Comparison of ENCODE assay signal across 14 cellular contexts in the genomic region with DNA sequence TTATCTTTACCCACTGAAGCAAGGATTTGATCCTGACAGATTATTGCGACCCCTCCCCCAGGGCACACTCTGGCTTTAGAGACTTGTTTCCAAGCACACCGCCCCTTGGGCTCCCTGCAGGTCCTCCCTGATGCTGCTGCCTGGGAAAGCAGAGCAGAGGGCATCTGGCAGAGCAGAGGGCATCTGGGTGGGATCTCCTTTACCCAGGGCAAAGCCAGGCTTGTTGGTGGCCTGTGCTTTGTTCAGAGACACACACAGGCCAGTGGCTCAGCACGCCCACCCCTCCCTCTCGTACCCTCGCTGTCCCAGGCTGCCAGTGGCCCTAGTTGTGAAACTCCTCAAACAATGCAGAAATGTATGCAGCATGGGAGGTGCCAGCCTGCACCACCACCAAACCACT. TPM values are rescaled to one million over a fixed set of nuclear protein-coding genes. Genes with fewer than 3 reads are reported as not detected.
A peak's percentile ranks its signal among the peaks of the same experiment; 100 is the strongest.
DNase-seq lines count a peak whose midpoint lies in the region; ATAC-seq and TF ChIP-seq lines count a peak whose summit lies in the region.
"Had no signal": no experiment of that assay in that cellular context is flagged by ENCODE, and none has a peak within 500 bp of the region (broad histone marks: within the 10 kb centered on the region; RNA-seq: fewer than 3 reads in every experiment).

No MANE protein-coding gene starts in this region.

- peaks cover 12% of the 10 kb centered on the region for H3K36me3 Mint-ChIP-seq in activated naive CD8-positive, alpha-beta T cell treated with anti-CD3 and anti-CD28 coated beads, Interleukin-2, amount 50 U/mL, for 24 hours (ENCODE audit: low read depth)
- H3K36me3 Mint-ChIP-seq: mesothelial cell of epicardium had no signal

- H3K18ac ChIP-seq in trophoblast cell (ENCODE audit: low read length): peak overlapping the region; percentile 42

- peaks cover 73% of the 10 kb centered on the region for H4K20me1 ChIP-seq in SK-N-SH (ENCODE audit: insufficient read depth)

- H3K4me3 Mint-ChIP-seq in activated naive CD8-positive, alpha-beta T cell treated with anti-CD3 and anti-CD28 coated beads, Interleukin-2, amount 50 U/mL, for 24 hours: peak overlapping the region; percentile 64
- H3K4me3 Mint-ChIP-seq: mesothelial cell of epicardium had no signal

- H3K4me1 ChIP-seq in SK-N-SH (ENCODE audit: control insufficient read depth in 1 of 2, insufficient read depth in 2 of 2, low read depth in 1 of 2, low read length in 1 of 2): peaks cover 0 to 64% of the 10 kb centered on the region in 2 experiments; a peak in 1 of 4 replicates
- peaks cover 21 to 22% of the 10 kb centered on the region in 2 experiments for H3K4me1 ChIP-seq in trophoblast cell (ENCODE audit: control insufficient read depth in 1 of 2, insufficient read depth in 2 of 2, low read length in 2 of 2)

- no peak overlapping the region for H4K8ac ChIP-seq in trophoblast cell (ENCODE audit: low read depth, low read length)

- H3K4ac ChIP-seq in trophoblast cell (ENCODE audit: low read depth, low read length): peak overlapping the region; percentile 74

- no peak overlapping the region for H2AK5ac ChIP-seq in trophoblast cell (ENCODE audit: low read length)

- no peak overlapping the region for H2BK120ac ChIP-seq in trophoblast cell (ENCODE audit: insufficient read depth, low read length, poor library complexity)

- peaks cover 15% of the 10 kb centered on the region for H3K79me1 ChIP-seq in trophoblast cell (ENCODE audit: low read length)

- H3K27me3 ChIP-seq in SK-N-SH (ENCODE audit: insufficient read depth) (no peaks in the 10 kb centered on the region), trophoblast cell (ENCODE audit: insufficient read depth, low read length) (no peaks in the 10 kb centered on the region)
- H3K27me3 ChIP-seq: esophagus squamous epithelium had no signal

- H3K9me3 ChIP-seq in SK-N-SH: no peaks in the 10 kb centered on the region
- H3K9me3 ChIP-seq in KOPT-K1 (ENCODE audit: insufficient read depth, low read length, poor library complexity, severe bottlenecking): no peaks in the 10 kb centered on the region
- H3K9me3 ChIP-seq in trophoblast cell (ENCODE audit: insufficient read depth, low read depth, low read length): peaks cover 2% of the 10 kb centered on the region
- H3K9me3 ChIP-seq: esophagus squamous epithelium had no signal

- CTCF ChIA-PET in SK-N-SH (lab: Yijun Ruan, JAX): no interaction called here

- H3K9me2 ChIP-seq in SK-N-SH: no peaks in the 10 kb centered on the region

- H4K91ac ChIP-seq in trophoblast cell (ENCODE audit: low read depth, low read length): no peak overlapping the region

- H3K4me2 ChIP-seq in SK-N-SH (no peak overlapping the region), trophoblast cell (ENCODE audit: low read length) (no peak overlapping the region)

- no peak overlapping the region for H2AFZ ChIP-seq in SK-N-SH (ENCODE audit: low read depth)
- peak overlapping the region; percentile 57 for H2AFZ ChIP-seq in trophoblast cell (ENCODE audit: insufficient read depth, low read length, poor library complexity)

- no peak overlapping the region for H2BK5ac ChIP-seq in trophoblast cell (ENCODE audit: low read depth, low read length, poor library complexity)

- H3K79me2 ChIP-seq in SK-N-SH (ENCODE audit: insufficient read depth): peaks cover 69% of the 10 kb centered on the region
- H3K79me2 ChIP-seq in trophoblast cell (ENCODE audit: control insufficient read depth, insufficient read depth, low read length, poor library complexity): peaks cover 42% of the 10 kb centered on the region

- H3K27me3 Mint-ChIP-seq in activated naive CD8-positive, alpha-beta T cell treated with anti-CD3 and anti-CD28 coated beads, Interleukin-2, amount 50 U/mL, for 24 hours: no peaks in the 10 kb centered on the region

- H3K36me3 ChIP-seq in SK-N-SH (replicated peaks in 1 of 2; ENCODE audit: control insufficient read depth in 1 of 2, insufficient read depth in 2 of 2, low read length in 1 of 2) (no peaks in the 10 kb centered on the region), KOPT-K1 (ENCODE audit: insufficient read depth, low read length) (peaks cover 12% of the 10 kb centered on the region), trophoblast cell (ENCODE audit: control insufficient read depth in 1 of 2, insufficient read depth in 2 of 2, low read length in 2 of 2) (peaks cover 0 to 2% of the 10 kb centered on the region in 2 experiments)

- TF ChIP-seq RAD21 in SK-N-SH (IDR thresholded peaks at IDR 0.05; ENCODE audit: low read length): no peak

- no peak overlapping the region for H4K12ac ChIP-seq in trophoblast cell (ENCODE audit: low read depth, low read length)

- no peak overlapping the region for H2BK12ac ChIP-seq in trophoblast cell (ENCODE audit: low read length)

- WGBS in SK-N-SH (ENCODE audit: low lambda C conversion rate): 79% methylated on average over 3 of the region's 5 CpGs
- no CpG with 5 or more reads among the region's 5 CpGs for WGBS in trophoblast cell (ENCODE audit: extremely low coverage, insufficient coverage, insufficient read length)

- peak overlapping the region in 1 of 2 experiments; percentile 79; a peak in 1 of 4 replicates for H3K27ac ChIP-seq in SK-N-SH (ENCODE audit: low read depth in 2 of 2, low read length in 1 of 2)
- peak overlapping the region; percentile 29 for H3K27ac ChIP-seq in KOPT-K1 (ENCODE audit: low read depth, low read length, poor library complexity, severe bottlenecking)
- no peak overlapping the region for H3K27ac ChIP-seq in trophoblast cell (ENCODE audit: low read depth, low read length)

- H3K4me1 Mint-ChIP-seq in activated naive CD8-positive, alpha-beta T cell treated with anti-CD3 and anti-CD28 coated beads, Interleukin-2, amount 50 U/mL, for 24 hours: peaks cover 76% of the 10 kb centered on the region

- TF ChIP-seq CTCF in SK-N-SH (IDR thresholded peaks at IDR 0.05): no peak

- no peak overlapping the region for H3K9ac ChIP-seq in SK-N-SH
- peak overlapping the region; percentile 29 for H3K9ac ChIP-seq in trophoblast cell (ENCODE audit: low read length)

- POLR2A ChIA-PET in SK-N-SH (lab: Yijun Ruan, JAX): no interaction called here

- H3K4me3 ChIP-seq in SK-N-SH (ENCODE audit: low read depth in 2 of 2, low read length in 1 of 2) (no peak overlapping the region), trophoblast cell (ENCODE audit: low read depth, low read length) (no peak overlapping the region)
- H3K4me3 ChIP-seq: esophagus squamous epithelium had no signal

- peak in 1 of 2 experiments; percentile 7; a peak in 1 of 4 replicates for TF ChIP-seq EP300 in SK-N-SH (IDR thresholded peaks at IDR 0.05; ENCODE audit: borderline replicate concordance in 1 of 2, low read depth in 1 of 2, low read length in 1 of 2)

- peak overlapping the region; percentile 77 for H3K27ac Mint-ChIP-seq in activated naive CD8-positive, alpha-beta T cell treated with anti-CD3 and anti-CD28 coated beads, Interleukin-2, amount 50 U/mL, for 24 hours
- H3K27ac Mint-ChIP-seq: mesothelial cell of epicardium had no signal

- DNase-seq in SK-N-SH (peak; percentile 47), trophoblast cell (no peak), GOT3 (lab: John Stamatoyannopoulos, UW) (no peak), A172 (ENCODE audit: low spot score) (no peak)
- no peak for DNase-seq in activated naive CD8-positive, alpha-beta T cell treated with anti-CD3 and anti-CD28 coated beads, Interleukin-2, amount 50 U/mL, for 24 hours
- DNase-seq: 8988T; DMS 273 treated with DMSO at 0.1 percent for 48 hours; esophagus squamous epithelium; NCI-H2081; stimulated activated CD4-positive, alpha-beta T cell treated with anti-CD3 and anti-CD28 coated beads, Interleukin-4, amount 100 ng/mL, for 4 hours had no signal

- no peak overlapping the region for H3K14ac ChIP-seq in trophoblast cell (ENCODE audit: low read length)

- peaks cover 5% of the 10 kb centered on the region for H3F3A ChIP-seq in SK-N-SH (replicated peaks; ENCODE audit: insufficient read depth)

- ATAC-seq in SK-N-SH treated with all-trans-retinoic acid at 6 μM for 48 hours: no peak
- no peak for ATAC-seq in activated naive CD8-positive, alpha-beta T cell treated with anti-CD3 and anti-CD28 coated beads, Interleukin-2, amount 50 U/mL, for 24 hours
- no peak for ATAC-seq in GM19035 (IDR thresholded peaks at IDR 0.05; ENCODE audit: unreplicated experiment)

- no peaks in the 10 kb centered on the region for H3K9me3 Mint-ChIP-seq in activated naive CD8-positive, alpha-beta T cell treated with anti-CD3 and anti-CD28 coated beads, Interleukin-2, amount 50 U/mL, for 24 hours
- H3K9me3 Mint-ChIP-seq: mesothelial cell of epicardium had no signal

- H3K23ac ChIP-seq in trophoblast cell (ENCODE audit: low read length): no peak overlapping the region

TF ChIP-seq in SK-N-SH, 30 proteins besides CTCF, POLR2A, EP300 and RAD21 (continues in another document):
- TF ChIP-seq GABPA (IDR thresholded peaks at IDR 0.05; ENCODE audit: low read depth): no peak

TF ChIP-seq in SK-N-SH treated with all-trans-retinoic acid at 6 μM for 48 hours, 23 proteins besides CTCF, POLR2A, EP300 and RAD21 (continues in another document):
- TF ChIP-seq ZC3H10 (CRISPR knock-in tag; IDR thresholded peaks at IDR 0.05) (no peak), OSR1 (CRISPR knock-in tag; IDR thresholded peaks at IDR 0.05) (no peak), PPARA (CRISPR knock-in tag; IDR thresholded peaks at IDR 0.05; ENCODE audit: borderline replicate concordance) (no peak)

RNA-seq across cellular contexts. Expression of a gene that starts 4.8 kb away (rescaled TPM):
- polyA plus RNA-seq in SK-N-SH (2012; rRNA removed): 7.1 and 8.6 TPM in 2 replicates
- polyA plus RNA-seq in SK-N-SH (2012; cell fraction: cytosol; rRNA removed): 9.4 and 11.1 TPM in 2 replicates
- 7.4 and 9.3 TPM in 2 replicates for polyA plus RNA-seq in SK-N-SH (2012; cell fraction: nucleus; rRNA removed)
- 76.0 and 79.4 TPM in 2 replicates for polyA plus RNA-seq in trophoblast cell (2013)
- total RNA-seq in A172 (2014; rRNA removed; shearing (Covaris generic)): 19.6 and 27.9 TPM in 2 replicates
